ENCODE assay signal across 18 cellular contexts in genomic region chr19:40453151-40453735, GRCh38.
"Had no signal": no experiment of that assay in that cellular context is flagged by ENCODE, and none has a peak within 500 bp of the region (broad histone marks: within the 10 kb centered on the region; RNA-seq: fewer than 3 reads in every experiment).

No MANE protein-coding gene starts in this region.

- FAIRE-seq: endometrium, kidney had no signal

- H3K27me3 Mint-ChIP-seq: activated CD4-positive, alpha-beta memory T cell treated with anti-CD3 and anti-CD28 coated beads, Interleukin-2, amount 10 ng/mL, durations not matched to agents 7 days and 5 days; activated naive CD8-positive, alpha-beta T cell treated with anti-CD3 and anti-CD28 coated beads, Interleukin-2, amount 10 ng/mL, durations not matched to agents 7 days and 5 days; memory B cell; type B pancreatic cell had no signal

- H3K9me3 ChIP-seq: gastrocnemius medialis, heart right ventricle, left ventricle myocardium inferior, ovary, suprapubic skin had no signal

- DNase-seq: activated CD4-positive, alpha-beta memory T cell treated with anti-CD3 and anti-CD28 coated beads, Interleukin-2, amount 10 ng/mL, durations not matched to agents 7 days and 5 days; activated gamma-delta T cell treated with Interleukin-2 at 50 U/mL for 16 hours; activated naive CD8-positive, alpha-beta T cell treated with anti-CD3 and anti-CD28 coated beads, Interleukin-2, amount 10 ng/mL, durations not matched to agents 7 days and 5 days; activated T-cell treated with anti-CD3 and anti-CD28 coated beads, Interleukin-2, amount 50 U/mL, for 48 hours; anterior cingulate cortex; dorsolateral prefrontal cortex; gastrocnemius medialis; heart right ventricle; kidney; left ventricle myocardium inferior; ovary; stimulated activated CD4-positive, alpha-beta T cell treated with anti-CD3 and anti-CD28 coated beads, Interleukin-2, amount 100 ng/mL, for 48 hours; stimulated activated naive CD4-positive, alpha-beta T cell treated with Interleukin-2 at 50 U/mL for 16 hours; T1000 had no signal

- H3K9me3 Mint-ChIP-seq: activated CD4-positive, alpha-beta memory T cell treated with anti-CD3 and anti-CD28 coated beads, Interleukin-2, amount 10 ng/mL, durations not matched to agents 7 days and 5 days; activated naive CD8-positive, alpha-beta T cell treated with anti-CD3 and anti-CD28 coated beads, Interleukin-2, amount 10 ng/mL, durations not matched to agents 7 days and 5 days; memory B cell; type B pancreatic cell had no signal

- H3K4me1 ChIP-seq: gastrocnemius medialis, heart right ventricle, left ventricle myocardium inferior, suprapubic skin had no signal

- H3K27ac Mint-ChIP-seq: activated CD4-positive, alpha-beta memory T cell treated with anti-CD3 and anti-CD28 coated beads, Interleukin-2, amount 10 ng/mL, durations not matched to agents 7 days and 5 days; activated naive CD8-positive, alpha-beta T cell treated with anti-CD3 and anti-CD28 coated beads, Interleukin-2, amount 10 ng/mL, durations not matched to agents 7 days and 5 days; memory B cell; type B pancreatic cell had no signal

- H3K36me3 Mint-ChIP-seq: activated naive CD8-positive, alpha-beta T cell treated with anti-CD3 and anti-CD28 coated beads, Interleukin-2, amount 10 ng/mL, durations not matched to agents 7 days and 5 days had no signal

- H3K36me3 ChIP-seq: ovary had no signal

- H3K27ac ChIP-seq: dorsolateral prefrontal cortex, gastrocnemius medialis, heart right ventricle, left ventricle myocardium inferior, ovary, suprapubic skin had no signal

- H3K4me3 Mint-ChIP-seq: activated CD4-positive, alpha-beta memory T cell treated with anti-CD3 and anti-CD28 coated beads, Interleukin-2, amount 10 ng/mL, durations not matched to agents 7 days and 5 days; activated naive CD8-positive, alpha-beta T cell treated with anti-CD3 and anti-CD28 coated beads, Interleukin-2, amount 10 ng/mL, durations not matched to agents 7 days and 5 days; memory B cell; type B pancreatic cell had no signal

- H3K27me3 ChIP-seq: dorsolateral prefrontal cortex, gastrocnemius medialis, heart right ventricle, ovary, suprapubic skin had no signal

- H3K4me3 ChIP-seq: dorsolateral prefrontal cortex, gastrocnemius medialis, heart right ventricle, left ventricle myocardium inferior, ovary, suprapubic skin had no signal

- H3K4me1 Mint-ChIP-seq: activated CD4-positive, alpha-beta memory T cell treated with anti-CD3 and anti-CD28 coated beads, Interleukin-2, amount 10 ng/mL, durations not matched to agents 7 days and 5 days; activated naive CD8-positive, alpha-beta T cell treated with anti-CD3 and anti-CD28 coated beads, Interleukin-2, amount 10 ng/mL, durations not matched to agents 7 days and 5 days; memory B cell had no signal

- ATAC-seq: gastrocnemius medialis, heart right ventricle had no signal
